In genomic region chr11:64224891-64225607, GRCh38 we compare ENCODE assay signal across 8 cellular contexts. TPM values are rescaled to one million over a fixed set of nuclear protein-coding genes. Genes with fewer than 3 reads are reported as not detected.
A peak's percentile ranks its signal among the peaks of the same experiment; 100 is the strongest.
DNase-seq lines count a peak whose midpoint lies in the region; ATAC-seq and TF ChIP-seq lines count a peak whose summit lies in the region.

No MANE protein-coding gene starts in this region.

- H3K27ac Mint-ChIP-seq in brain (peak overlapping the region; percentile 73 to 93 (median 79)), mesothelial cell of epicardium (peak overlapping the region; percentile 75)

- peaks cover 30% of the 10 kb centered on the region for H3K36me3 ChIP-seq in HUES6 (ENCODE audit: control insufficient read depth, insufficient read depth, low read length)

- no peak for ATAC-seq in HG03280 (IDR thresholded peaks at IDR 0.05; ENCODE audit: unreplicated experiment)
- ATAC-seq in GM18909 (IDR thresholded peaks at IDR 0.05; ENCODE audit: poor library complexity, unreplicated experiment) = no peak
- ATAC-seq in activated CD4-positive, CD25-positive, alpha-beta regulatory T cell treated with anti-CD3 and anti-CD28 coated beads, Interleukin-2, amount 50 U/mL, for 24 hours = no peak

- peaks cover 2% of the 10 kb centered on the region for H3K27me3 Mint-ChIP-seq in brain
- H3K27me3 Mint-ChIP-seq in mesothelial cell of epicardium (ENCODE audit: low read depth) = no peaks in the 10 kb centered on the region

- peaks cover 42% of the 10 kb centered on the region for H3K4me1 Mint-ChIP-seq in brain
- H3K4me1 Mint-ChIP-seq in mesothelial cell of epicardium = peaks cover 19% of the 10 kb centered on the region

- H3K4me1 ChIP-seq in HUES6 (ENCODE audit: control insufficient read depth, insufficient read depth, low read length) = peaks cover 19% of the 10 kb centered on the region

- peak; percentile 24 for DNase-seq in 8988T
- DNase-seq in mesothelial cell of epicardium (ENCODE audit: low spot score in 2 of 2, unreplicated experiment in 2 of 2) = no peak
- no peak for DNase-seq in AG08396 (ENCODE audit: low spot score)

- H3K4me3 Mint-ChIP-seq in brain (peak overlapping the region; percentile 89 to 92 (median 90)), mesothelial cell of epicardium (peak overlapping the region; percentile 81)

- no peak for TF ChIP-seq CTCF in brain (conservative IDR thresholded peaks at IDR 0.05)
- no peak for TF ChIP-seq CTCF in mesothelial cell of epicardium (IDR thresholded peaks at IDR 0.05; ENCODE audit: unreplicated experiment)

- no peaks in the 10 kb centered on the region for H3K9me3 ChIP-seq in HUES6 (ENCODE audit: control insufficient read depth, insufficient read depth, low read depth, low read length)

- H3K27ac ChIP-seq in HUES6 (ENCODE audit: low read depth, low read length) = no peak overlapping the region

- no peaks in the 10 kb centered on the region for H3K36me3 Mint-ChIP-seq in brain
- H3K36me3 Mint-ChIP-seq in mesothelial cell of epicardium = no peaks in the 10 kb centered on the region

- peak overlapping the region; percentile 83 for H3K9ac ChIP-seq in HUES6 (ENCODE audit: low read length)

- H3K27me3 ChIP-seq in HUES6 (ENCODE audit: control insufficient read depth, insufficient read depth, low read length) = no peaks in the 10 kb centered on the region

- H3K4me3 ChIP-seq in HUES6 (ENCODE audit: low read depth, low read length) = peak overlapping the region; percentile 92

- H3K9me3 Mint-ChIP-seq in brain = no peaks in the 10 kb centered on the region
- no peaks in the 10 kb centered on the region for H3K9me3 Mint-ChIP-seq in mesothelial cell of epicardium

RNA-seq across cellular contexts. Expression of gene TRPT1, which starts 0.9 kb away (rescaled TPM):
- 89.7 TPM for polyA plus RNA-seq in brain (ENCODE audit: insufficient read depth, low read depth, low replicate concordance)
- total RNA-seq in mesothelial cell of epicardium = 38.9 to 41.1 TPM (median 40.9 TPM) in 3 replicates

RNA-seq across cellular contexts. Expression of gene NUDT22, which starts 1.0 kb away (rescaled TPM):
- polyA plus RNA-seq in brain (ENCODE audit: insufficient read depth, low read depth, low replicate concordance) = 53.5 TPM
- total RNA-seq in mesothelial cell of epicardium = 31.9 to 35.6 TPM (median 33.7 TPM) in 3 replicates

RNA-seq across cellular contexts. Expression of gene DNAJC4, which starts 5.3 kb away (rescaled TPM):
- 204 TPM for polyA plus RNA-seq in brain (ENCODE audit: insufficient read depth, low read depth, low replicate concordance)
- total RNA-seq in mesothelial cell of epicardium = 43.6 to 49.4 TPM (median 45.0 TPM) in 3 replicates

RNA-seq across cellular contexts. Expression of gene VEGFB, which starts 9.3 kb away (rescaled TPM):
- 232 TPM for polyA plus RNA-seq in brain (ENCODE audit: insufficient read depth, low read depth, low replicate concordance)
- 83.2 to 90.1 TPM (median 85.8 TPM) in 3 replicates for total RNA-seq in mesothelial cell of epicardium

RNA-seq across cellular contexts. Expression of gene FKBP2, which starts 15.8 kb away (rescaled TPM):
- polyA plus RNA-seq in brain (ENCODE audit: insufficient read depth, low read depth, low replicate concordance) = 247 TPM
- 35.5 to 40.2 TPM (median 36.4 TPM) in 3 replicates for total RNA-seq in mesothelial cell of epicardium
